In the genomic region with DNA sequence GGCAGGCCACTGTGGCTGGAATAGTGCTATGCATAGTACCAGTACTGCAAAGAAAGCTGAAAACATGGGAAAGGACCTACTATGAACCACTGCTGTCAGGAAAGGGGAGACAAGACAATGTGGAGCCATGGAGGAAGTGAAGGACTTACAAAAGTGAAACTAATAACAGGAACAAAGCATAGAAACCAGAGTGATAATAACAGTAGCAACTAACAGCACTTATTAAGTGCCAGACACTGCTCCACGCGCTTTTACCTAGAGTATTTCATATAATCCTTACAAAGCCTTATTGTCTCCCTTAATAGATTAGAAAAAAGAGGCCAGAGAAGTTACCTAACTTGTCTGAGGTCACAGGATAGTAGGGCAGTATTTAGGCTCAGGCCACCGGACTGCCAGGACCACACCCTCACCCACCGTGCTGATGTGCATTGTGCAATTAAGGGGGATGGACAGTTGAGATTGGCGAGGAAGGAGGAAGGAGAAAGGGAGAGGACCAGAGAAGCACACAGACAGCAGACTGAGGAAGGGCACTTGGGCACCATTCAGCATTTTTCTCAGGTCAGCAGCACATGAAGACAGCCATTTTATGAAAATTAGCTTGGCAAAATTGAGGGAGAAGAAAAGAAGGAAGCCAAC, we compare ENCODE assay signal across 12 cellular contexts.
A peak's percentile ranks its signal among the peaks of the same experiment; 100 is the strongest.
DNase-seq lines count a peak whose midpoint lies in the region; ATAC-seq and TF ChIP-seq lines count a peak whose summit lies in the region.
"Had no signal": no experiment of that assay in that cellular context is flagged by ENCODE, and none has a peak within 500 bp of the region (broad histone marks: within the 10 kb centered on the region; RNA-seq: fewer than 3 reads in every experiment).

No MANE protein-coding gene starts in this region.

- peaks cover 10% of the 10 kb centered on the region for H3K9me3 ChIP-seq in lower lobe of right lung

- peaks cover 32% of the 10 kb centered on the region for H3K36me3 ChIP-seq in lower lobe of right lung

- intact Hi-C loops in lower lobe of right lung (cut with DNase I): no loop called here

- no peak for TF ChIP-seq CTCF in lower lobe of right lung (IDR thresholded peaks at IDR 0.05)

- peak; percentile 63 for DNase-seq in NOMO-1 treated with dmso at 0.1 percent for 144 hours (lab: John Stamatoyannopoulos, UW; ENCODE audit: unreplicated experiment)
- no peak for DNase-seq in lower lobe of right lung
- DNase-seq in AG08396 (ENCODE audit: low spot score): no peak
- DNase-seq in activated CD4-positive, alpha-beta T cell treated with anti-CD3 and anti-CD28 coated beads, Interleukin-2, amount 50 U/mL, for 4 hours: no peak
- DNase-seq: activated CD4-positive, CD25-positive, alpha-beta regulatory T cell; KBM-7; mesenchymal stem cell; stomach had no signal

- H3K27ac ChIP-seq in lower lobe of right lung: peak overlapping the region; percentile 28
- H3K27ac ChIP-seq: ascending aorta, stomach had no signal

- no peak overlapping the region for H3K4me3 ChIP-seq in lower lobe of right lung
- H3K4me3 ChIP-seq: ascending aorta, stomach had no signal

- H3K4me1 ChIP-seq in lower lobe of right lung: peaks cover 20% of the 10 kb centered on the region
- H3K4me1 ChIP-seq: ascending aorta had no signal

- H3K27me3 ChIP-seq in lower lobe of right lung (ENCODE audit: low read depth): no peaks in the 10 kb centered on the region
- H3K27me3 ChIP-seq: ascending aorta, stomach had no signal

- ATAC-seq in GM18499 (IDR thresholded peaks at IDR 0.05; ENCODE audit: insufficient read depth, unreplicated experiment): peak; percentile 54
- peak; percentile 62 for ATAC-seq in GM21529 (IDR thresholded peaks at IDR 0.05; ENCODE audit: unreplicated experiment)
- ATAC-seq in lower lobe of right lung: peak; percentile 63 to 71
- no peak for ATAC-seq in HG03521 (IDR thresholded peaks at IDR 0.05; ENCODE audit: unreplicated experiment)
